ENCODE assay signal across 1 cellular context in the genomic region with DNA sequence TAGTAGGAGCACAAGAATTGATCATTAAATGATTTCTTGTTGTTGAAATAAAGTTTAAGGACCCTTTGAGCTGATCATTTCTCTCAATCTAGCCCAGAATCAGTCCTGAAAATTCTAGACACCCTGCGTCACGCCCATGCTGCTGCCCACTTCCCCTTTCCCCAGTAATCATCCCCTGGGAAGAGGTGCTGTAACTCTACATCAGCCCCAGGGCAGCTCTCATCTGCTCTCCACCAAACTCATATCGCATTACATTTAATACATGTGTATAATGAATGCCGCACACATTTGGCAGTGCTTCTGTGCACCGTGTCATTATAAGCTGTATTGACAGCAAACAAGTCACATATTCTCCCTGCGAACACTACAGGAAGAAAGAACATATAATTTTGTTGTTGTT.
TF ChIP-seq lines count a peak whose summit lies in the region.

No MANE protein-coding gene starts in this region.

TF ChIP-seq in GM23338, 12 proteins besides CTCF, POLR2A, EP300 and RAD21 (continued from another document):
- TF ChIP-seq, protein P1, sequence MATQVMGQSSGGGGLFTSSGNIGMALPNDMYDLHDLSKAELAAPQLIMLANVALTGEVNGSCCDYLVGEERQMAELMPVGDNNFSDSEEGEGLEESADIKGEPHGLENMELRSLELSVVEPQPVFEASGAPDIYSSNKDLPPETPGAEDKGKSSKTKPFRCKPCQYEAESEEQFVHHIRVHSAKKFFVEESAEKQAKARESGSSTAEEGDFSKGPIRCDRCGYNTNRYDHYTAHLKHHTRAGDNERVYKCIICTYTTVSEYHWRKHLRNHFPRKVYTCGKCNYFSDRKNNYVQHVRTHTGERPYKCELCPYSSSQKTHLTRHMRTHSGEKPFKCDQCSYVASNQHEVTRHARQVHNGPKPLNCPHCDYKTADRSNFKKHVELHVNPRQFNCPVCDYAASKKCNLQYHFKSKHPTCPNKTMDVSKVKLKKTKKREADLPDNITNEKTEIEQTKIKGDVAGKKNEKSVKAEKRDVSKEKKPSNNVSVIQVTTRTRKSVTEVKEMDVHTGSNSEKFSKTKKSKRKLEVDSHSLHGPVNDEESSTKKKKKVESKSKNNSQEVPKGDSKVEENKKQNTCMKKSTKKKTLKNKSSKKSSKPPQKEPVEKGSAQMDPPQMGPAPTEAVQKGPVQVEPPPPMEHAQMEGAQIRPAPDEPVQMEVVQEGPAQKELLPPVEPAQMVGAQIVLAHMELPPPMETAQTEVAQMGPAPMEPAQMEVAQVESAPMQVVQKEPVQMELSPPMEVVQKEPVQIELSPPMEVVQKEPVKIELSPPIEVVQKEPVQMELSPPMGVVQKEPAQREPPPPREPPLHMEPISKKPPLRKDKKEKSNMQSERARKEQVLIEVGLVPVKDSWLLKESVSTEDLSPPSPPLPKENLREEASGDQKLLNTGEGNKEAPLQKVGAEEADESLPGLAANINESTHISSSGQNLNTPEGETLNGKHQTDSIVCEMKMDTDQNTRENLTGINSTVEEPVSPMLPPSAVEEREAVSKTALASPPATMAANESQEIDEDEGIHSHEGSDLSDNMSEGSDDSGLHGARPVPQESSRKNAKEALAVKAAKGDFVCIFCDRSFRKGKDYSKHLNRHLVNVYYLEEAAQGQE (IDR thresholded peaks at IDR 0.05; ENCODE audit: unreplicated experiment) = no peak
- TF ChIP-seq EZH2phosphoT487 (IDR thresholded peaks at IDR 0.05; ENCODE audit: unreplicated experiment) (no peak), ZNF114 (CRISPR knock-in tag; IDR thresholded peaks at IDR 0.05) (no peak), ZNF331 (CRISPR knock-in tag; IDR thresholded peaks at IDR 0.05; ENCODE audit: low read depth) (no peak), JUNB (IDR thresholded peaks at IDR 0.05; ENCODE audit: unreplicated experiment) (no peak), POLR2AphosphoS5 (IDR thresholded peaks at IDR 0.05; ENCODE audit: low read depth) (no peak), EZH2 (IDR thresholded peaks at IDR 0.05; ENCODE audit: low read depth, unreplicated experiment) (no peak), STAT1 (IDR thresholded peaks at IDR 0.05; ENCODE audit: unreplicated experiment) (no peak), CREB1 (CRISPR knock-in tag; IDR thresholded peaks at IDR 0.05; ENCODE audit: low read depth) (no peak)
- TF ChIP-seq, protein P2, sequence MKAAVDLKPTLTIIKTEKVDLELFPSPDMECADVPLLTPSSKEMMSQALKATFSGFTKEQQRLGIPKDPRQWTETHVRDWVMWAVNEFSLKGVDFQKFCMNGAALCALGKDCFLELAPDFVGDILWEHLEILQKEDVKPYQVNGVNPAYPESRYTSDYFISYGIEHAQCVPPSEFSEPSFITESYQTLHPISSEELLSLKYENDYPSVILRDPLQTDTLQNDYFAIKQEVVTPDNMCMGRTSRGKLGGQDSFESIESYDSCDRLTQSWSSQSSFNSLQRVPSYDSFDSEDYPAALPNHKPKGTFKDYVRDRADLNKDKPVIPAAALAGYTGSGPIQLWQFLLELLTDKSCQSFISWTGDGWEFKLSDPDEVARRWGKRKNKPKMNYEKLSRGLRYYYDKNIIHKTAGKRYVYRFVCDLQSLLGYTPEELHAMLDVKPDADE (IDR thresholded peaks at IDR 0.05) = no peak
- TF ChIP-seq, protein P3, sequence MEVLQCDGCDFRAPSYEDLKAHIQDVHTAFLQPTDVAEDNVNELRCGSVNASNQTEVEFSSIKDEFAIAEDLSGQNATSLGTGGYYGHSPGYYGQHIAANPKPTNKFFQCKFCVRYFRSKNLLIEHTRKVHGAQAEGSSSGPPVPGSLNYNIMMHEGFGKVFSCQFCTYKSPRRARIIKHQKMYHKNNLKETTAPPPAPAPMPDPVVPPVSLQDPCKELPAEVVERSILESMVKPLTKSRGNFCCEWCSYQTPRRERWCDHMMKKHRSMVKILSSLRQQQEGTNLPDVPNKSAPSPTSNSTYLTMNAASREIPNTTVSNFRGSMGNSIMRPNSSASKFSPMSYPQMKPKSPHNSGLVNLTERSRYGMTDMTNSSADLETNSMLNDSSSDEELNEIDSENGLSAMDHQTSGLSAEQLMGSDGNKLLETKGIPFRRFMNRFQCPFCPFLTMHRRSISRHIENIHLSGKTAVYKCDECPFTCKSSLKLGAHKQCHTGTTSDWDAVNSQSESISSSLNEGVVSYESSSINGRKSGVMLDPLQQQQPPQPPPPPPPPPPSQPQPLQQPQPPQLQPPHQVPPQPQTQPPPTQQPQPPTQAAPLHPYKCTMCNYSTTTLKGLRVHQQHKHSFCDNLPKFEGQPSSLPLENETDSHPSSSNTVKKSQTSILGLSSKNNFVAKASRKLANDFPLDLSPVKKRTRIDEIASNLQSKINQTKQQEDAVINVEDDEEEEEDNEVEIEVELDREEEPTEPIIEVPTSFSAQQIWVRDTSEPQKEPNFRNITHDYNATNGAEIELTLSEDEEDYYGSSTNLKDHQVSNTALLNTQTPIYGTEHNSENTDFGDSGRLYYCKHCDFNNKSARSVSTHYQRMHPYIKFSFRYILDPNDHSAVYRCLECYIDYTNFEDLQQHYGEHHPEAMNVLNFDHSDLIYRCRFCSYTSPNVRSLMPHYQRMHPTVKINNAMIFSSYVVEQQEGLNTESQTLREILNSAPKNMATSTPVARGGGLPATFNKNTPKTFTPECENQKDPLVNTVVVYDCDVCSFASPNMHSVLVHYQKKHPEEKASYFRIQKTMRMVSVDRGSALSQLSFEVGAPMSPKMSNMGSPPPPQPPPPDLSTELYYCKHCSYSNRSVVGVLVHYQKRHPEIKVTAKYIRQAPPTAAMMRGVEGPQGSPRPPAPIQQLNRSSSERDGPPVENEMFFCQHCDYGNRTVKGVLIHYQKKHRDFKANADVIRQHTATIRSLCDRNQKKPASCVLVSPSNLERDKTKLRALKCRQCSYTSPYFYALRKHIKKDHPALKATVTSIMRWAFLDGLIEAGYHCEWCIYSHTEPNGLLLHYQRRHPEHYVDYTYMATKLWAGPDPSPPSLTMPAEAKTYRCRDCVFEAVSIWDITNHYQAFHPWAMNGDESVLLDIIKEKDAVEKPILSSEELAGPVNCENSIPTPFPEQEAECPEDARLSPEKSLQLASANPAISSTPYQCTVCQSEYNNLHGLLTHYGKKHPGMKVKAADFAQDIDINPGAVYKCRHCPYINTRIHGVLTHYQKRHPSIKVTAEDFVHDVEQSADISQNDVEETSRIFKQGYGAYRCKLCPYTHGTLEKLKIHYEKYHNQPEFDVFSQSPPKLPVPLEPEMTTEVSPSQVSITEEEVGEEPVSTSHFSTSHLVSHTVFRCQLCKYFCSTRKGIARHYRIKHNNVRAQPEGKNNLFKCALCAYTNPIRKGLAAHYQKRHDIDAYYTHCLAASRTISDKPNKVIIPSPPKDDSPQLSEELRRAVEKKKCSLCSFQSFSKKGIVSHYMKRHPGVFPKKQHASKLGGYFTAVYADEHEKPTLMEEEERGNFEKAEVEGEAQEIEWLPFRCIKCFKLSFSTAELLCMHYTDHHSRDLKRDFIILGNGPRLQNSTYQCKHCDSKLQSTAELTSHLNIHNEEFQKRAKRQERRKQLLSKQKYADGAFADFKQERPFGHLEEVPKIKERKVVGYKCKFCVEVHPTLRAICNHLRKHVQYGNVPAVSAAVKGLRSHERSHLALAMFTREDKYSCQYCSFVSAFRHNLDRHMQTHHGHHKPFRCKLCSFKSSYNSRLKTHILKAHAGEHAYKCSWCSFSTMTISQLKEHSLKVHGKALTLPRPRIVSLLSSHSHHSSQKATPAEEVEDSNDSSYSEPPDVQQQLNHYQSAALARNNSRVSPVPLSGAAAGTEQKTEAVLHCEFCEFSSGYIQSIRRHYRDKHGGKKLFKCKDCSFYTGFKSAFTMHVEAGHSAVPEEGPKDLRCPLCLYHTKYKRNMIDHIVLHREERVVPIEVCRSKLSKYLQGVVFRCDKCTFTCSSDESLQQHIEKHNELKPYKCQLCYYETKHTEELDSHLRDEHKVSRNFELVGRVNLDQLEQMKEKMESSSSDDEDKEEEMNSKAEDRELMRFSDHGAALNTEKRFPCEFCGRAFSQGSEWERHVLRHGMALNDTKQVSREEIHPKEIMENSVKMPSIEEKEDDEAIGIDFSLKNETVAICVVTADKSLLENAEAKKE (CRISPR knock-in tag; IDR thresholded peaks at IDR 0.05) = no peak
